In the genomic region with DNA sequence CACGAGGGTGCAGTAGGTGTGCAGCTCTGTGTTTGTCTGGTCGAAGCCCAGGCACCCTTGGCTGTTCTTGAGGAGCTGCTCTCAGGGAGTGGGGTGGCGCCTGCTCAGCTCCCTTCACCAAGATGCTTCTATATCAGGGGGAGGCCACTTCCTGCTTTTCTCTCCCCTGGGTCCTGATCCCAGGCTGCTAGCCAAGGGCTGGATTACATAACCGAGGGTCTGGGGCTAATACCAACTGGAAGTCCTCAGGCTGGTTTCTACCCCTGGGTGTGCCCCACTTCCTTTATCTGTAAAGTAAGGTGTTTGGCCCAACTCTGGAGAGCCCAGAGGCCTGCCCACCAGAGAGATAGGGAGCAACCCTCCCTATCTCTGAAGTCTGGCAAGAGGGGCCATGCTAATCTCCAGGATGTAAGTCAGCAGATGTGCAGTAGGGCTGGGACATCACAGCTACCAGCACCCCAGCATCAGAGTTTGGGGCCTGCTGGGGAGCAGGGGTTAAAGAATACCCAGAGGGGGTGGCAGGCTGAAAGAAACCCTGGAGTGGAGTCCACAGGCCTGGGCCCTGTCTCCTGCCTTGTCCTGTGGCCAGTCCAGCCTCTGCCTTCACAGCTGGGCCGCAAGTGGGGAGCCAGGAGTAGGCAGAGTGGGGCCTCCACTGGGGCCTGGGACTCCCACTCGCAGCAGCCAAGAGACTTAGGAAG, we compare ENCODE assay signal across 12 cellular contexts. TPM values are rescaled to one million over a fixed set of nuclear protein-coding genes. Genes with fewer than 3 reads are reported as not detected.
DNase-seq lines count a peak whose midpoint lies in the region; ATAC-seq and TF ChIP-seq lines count a peak whose summit lies in the region.
"Had no signal": no experiment of that assay in that cellular context is flagged by ENCODE, and none has a peak within 500 bp of the region (broad histone marks: within the 10 kb centered on the region; RNA-seq: fewer than 3 reads in every experiment).

No MANE protein-coding gene starts in this region.

- no peak overlapping the region for H4K91ac ChIP-seq in neuronal stem cell (ENCODE audit: low read depth, low read length, poor library complexity)

- no peak overlapping the region for H2BK120ac ChIP-seq in neuronal stem cell (ENCODE audit: low read depth, low read length)

- H3K18ac ChIP-seq in neuronal stem cell (ENCODE audit: low read length), result peak overlapping the region; percentile 9

- H3K9me3 ChIP-seq in esophagus muscularis mucosa (no peaks in the 10 kb centered on the region), neuronal stem cell (replicated peaks in 1 of 2; ENCODE audit: control insufficient read depth in 2 of 2, insufficient read depth in 1 of 2, low read depth in 1 of 2, low read length in 2 of 2) (no peaks in the 10 kb centered on the region)

- H2AFZ ChIP-seq in neuronal stem cell (ENCODE audit: low read length), result no peak overlapping the region

- no peak overlapping the region for H2BK5ac ChIP-seq in neuronal stem cell (ENCODE audit: low read length)

- no peak for TF ChIP-seq EP300 in esophagus muscularis mucosa (IDR thresholded peaks at IDR 0.05)

- DNase-seq in Ammon's horn (ENCODE audit: low spot score), result peak; percentile 34
- peak; percentile 53 for DNase-seq in NCI-H69 (lab: John Stamatoyannopoulos, UW)
- no peak for DNase-seq in esophagus muscularis mucosa (ENCODE audit: extremely low spot score)
- DNase-seq in neuronal stem cell (ENCODE audit: low spot score), result no peak
- no peak for DNase-seq in activated CD4-positive, alpha-beta T cell treated with anti-CD3 and anti-CD28 coated beads for 36 hours
- no peak for DNase-seq in RPMI8226
- no peak for DNase-seq in SHP77 treated with DMSO at 0.1 percent for 48 hours (lab: John Stamatoyannopoulos, UW)
- DNase-seq in HT-29 (ENCODE audit: low spot score), result no peak
- DNase-seq: glutamatergic neuron, NCI-H187 had no signal

- no peak overlapping the region for H3K4ac ChIP-seq in neuronal stem cell (ENCODE audit: low read length)

- no peak overlapping the region for H2BK12ac ChIP-seq in neuronal stem cell (ENCODE audit: low read length)

- H3K27me3 ChIP-seq in esophagus muscularis mucosa (no peaks in the 10 kb centered on the region), neuronal stem cell (ENCODE audit: control insufficient read depth in 3 of 3, insufficient read depth in 3 of 3, low read depth in 1 of 3, low read length in 3 of 3) (peaks cover 0 to 1% (median 0%) of the 10 kb centered on the region in 3 experiments)

- no peak overlapping the region for H3K4me3 Mint-ChIP-seq in activated CD4-positive, alpha-beta T cell treated with anti-CD3 and anti-CD28 coated beads for 36 hours
- H3K4me3 Mint-ChIP-seq: central memory CD8-positive, alpha-beta T cell had no signal

- peak overlapping the region; percentile 14 for H3K9ac ChIP-seq in neuronal stem cell (ENCODE audit: low read depth, low read length, poor library complexity)

- POLR2A ChIA-PET in activated CD4-positive, alpha-beta T cell treated with anti-CD3 and anti-CD28 coated beads for 36 hours (lab: Charles Lee), result no interaction called here

- H3K27ac ChIP-seq in esophagus muscularis mucosa (replicated peaks in 1 of 4) (peak overlapping the region; percentile 77 to 84 (median 80)), neuronal stem cell (replicated peaks; ENCODE audit: low read length) (no peak overlapping the region)

- peak overlapping the region; percentile 63 for H3K14ac ChIP-seq in neuronal stem cell (ENCODE audit: low read length)

- H3K4me3 ChIP-seq in esophagus muscularis mucosa (no peak overlapping the region), neuronal stem cell (ENCODE audit: low read length in 2 of 2) (no peak overlapping the region)

- WGBS in esophagus muscularis mucosa, result 79% methylated on average over 3 of the region's 6 CpGs
- WGBS in neuronal stem cell (ENCODE audit: extremely low coverage in 2 of 2, insufficient read length in 2 of 2, insufficient replicate concordance in 1 of 2), 2 donors, result no CpG with 5 or more reads among the region's 6 CpGs

- no peaks in the 10 kb centered on the region for H3K4me1 Mint-ChIP-seq in activated CD4-positive, alpha-beta T cell treated with anti-CD3 and anti-CD28 coated beads for 36 hours
- H3K4me1 Mint-ChIP-seq: central memory CD8-positive, alpha-beta T cell had no signal

- H3K27ac Mint-ChIP-seq in activated CD4-positive, alpha-beta T cell treated with anti-CD3 and anti-CD28 coated beads for 36 hours, result no peak overlapping the region

- H2BK15ac ChIP-seq in neuronal stem cell (ENCODE audit: low read length), result peak overlapping the region; percentile 81

- CTCF ChIA-PET in activated CD4-positive, alpha-beta T cell treated with anti-CD3 and anti-CD28 coated beads for 36 hours (lab: Charles Lee), result interaction anchor here (0.6 to 1.1 kb wide), 5 partner anchors 20 to 224 kb away, joined by 3 to 6 read pairs (median 3); no protein-coding TSS in a partner anchor

- ATAC-seq in activated CD4-positive, alpha-beta T cell treated with anti-CD3 and anti-CD28 coated beads for 36 hours, result no peak

- intact Hi-C loops in esophagus muscularis mucosa (cut with DNase I), result no loop called here
- intact Hi-C loops in activated CD4-positive, alpha-beta T cell treated with anti-CD3 and anti-CD28 coated beads for 36 hours (cut with DNase I, micrococcal nuclease), result no loop called here

- peak overlapping the region; percentile 63 for H2AK5ac ChIP-seq in neuronal stem cell (ENCODE audit: low read depth, low read length)

- H3K23ac ChIP-seq in neuronal stem cell (ENCODE audit: low read depth, low read length, poor library complexity), result no peak overlapping the region

- TF ChIP-seq CTCF in esophagus muscularis mucosa (IDR thresholded peaks at IDR 0.05), result no peak

- no peak overlapping the region for H4K8ac ChIP-seq in neuronal stem cell (ENCODE audit: low read depth, low read length)

- peaks cover 14 to 35% (median 20%) of the 10 kb centered on the region in 4 donors for H3K36me3 ChIP-seq in esophagus muscularis mucosa
- H3K36me3 ChIP-seq in neuronal stem cell (replicated peaks in 1 of 2; ENCODE audit: control insufficient read depth in 2 of 2, insufficient read depth in 2 of 2, low read length in 2 of 2), result peaks cover 20 to 39% of the 10 kb centered on the region in 2 donors

- no peak overlapping the region for H3K4me2 ChIP-seq in neuronal stem cell (ENCODE audit: insufficient read depth, low read length, poor library complexity, severe bottlenecking)

- H3K36me3 Mint-ChIP-seq in activated CD4-positive, alpha-beta T cell treated with anti-CD3 and anti-CD28 coated beads for 36 hours (ENCODE audit: low read depth), result no peaks in the 10 kb centered on the region

- H3K4me1 ChIP-seq in esophagus muscularis mucosa, result peaks cover 52 to 61% (median 59%) of the 10 kb centered on the region in 4 donors
- H3K4me1 ChIP-seq in neuronal stem cell (ENCODE audit: control insufficient read depth in 2 of 2, insufficient read depth in 1 of 2, low read depth in 1 of 2, low read length in 2 of 2), result peaks cover 4 to 10% of the 10 kb centered on the region in 2 donors

- no peak for TF ChIP-seq POLR2A in esophagus muscularis mucosa (IDR thresholded peaks at IDR 0.05; ENCODE audit: low read depth)

- H3K9me3 Mint-ChIP-seq in activated CD4-positive, alpha-beta T cell treated with anti-CD3 and anti-CD28 coated beads for 36 hours (ENCODE audit: low read depth), result no peaks in the 10 kb centered on the region
- H3K9me3 Mint-ChIP-seq: central memory CD8-positive, alpha-beta T cell had no signal

- H3K27me3 Mint-ChIP-seq in activated CD4-positive, alpha-beta T cell treated with anti-CD3 and anti-CD28 coated beads for 36 hours, result no peaks in the 10 kb centered on the region
- H3K27me3 Mint-ChIP-seq: central memory CD8-positive, alpha-beta T cell had no signal

- no peaks in the 10 kb centered on the region for H3K79me1 ChIP-seq in neuronal stem cell (ENCODE audit: low read depth, low read length)

RNA-seq across cellular contexts. Expression of gene SELENBP1, which starts 2.1 kb away (rescaled TPM):
- total RNA-seq in esophagus muscularis mucosa, result 100 to 1,000 TPM in 1 of 4 donors, 10 to 100 TPM in 3; 61.4 to 113 (median 81.6) TPM
- 35.5 TPM for polyA plus RNA-seq in neuronal stem cell (2013, experiment 1 of 2)
- polyA plus RNA-seq in neuronal stem cell (2013, experiment 2 of 2), result 34.7 TPM
- not detected for total RNA-seq in activated CD4-positive, alpha-beta T cell treated with anti-CD3 and anti-CD28 coated beads for 36 hours
- 39.2 and 46.7 TPM in 2 replicates for total RNA-seq in HT-29 (2014; rRNA removed; shearing (Covaris generic))
- polyA plus RNA-seq: neural cell had no signal

RNA-seq across cellular contexts. Expression of gene RFX5, which starts 23.3 kb away (rescaled TPM):
- 10 to 100 TPM; 40.3 to 50.3 (median 45.0) TPM for total RNA-seq in esophagus muscularis mucosa
- polyA plus RNA-seq in neuronal stem cell (2013, experiment 1 of 2), result 62.7 TPM
- 61.3 TPM for polyA plus RNA-seq in neuronal stem cell (2013, experiment 2 of 2)
- 10 to 100 TPM; 47.6 to 50.4 TPM for total RNA-seq in activated CD4-positive, alpha-beta T cell treated with anti-CD3 and anti-CD28 coated beads for 36 hours
- total RNA-seq in HT-29 (2014; rRNA removed; shearing (Covaris generic)), result 50.4 and 54.9 TPM in 2 replicates

RNA-seq across cellular contexts. Expression of gene PSMB4, which starts 29.0 kb away (rescaled TPM):
- total RNA-seq in esophagus muscularis mucosa, result 100 to 1,000 TPM; 236 to 284 (median 253) TPM
- 341 TPM for polyA plus RNA-seq in neuronal stem cell (2013, experiment 1 of 2)
- polyA plus RNA-seq in neuronal stem cell (2013, experiment 2 of 2), result 334 TPM
- 100 to 1,000 TPM; 315 to 351 TPM for total RNA-seq in activated CD4-positive, alpha-beta T cell treated with anti-CD3 and anti-CD28 coated beads for 36 hours
- 393 and 398 TPM in 2 replicates for total RNA-seq in HT-29 (2014; rRNA removed; shearing (Covaris generic))

RNA-seq across cellular contexts. Expression of gene PI4KB, which starts 43.1 kb away (rescaled TPM):
- total RNA-seq in esophagus muscularis mucosa, result 10 to 100 TPM; 54.8 to 79.5 (median 68.9) TPM
- polyA plus RNA-seq in neuronal stem cell (2013, experiment 1 of 2), result 22.4 TPM
- polyA plus RNA-seq in neuronal stem cell (2013, experiment 2 of 2), result 20.7 TPM
- total RNA-seq in activated CD4-positive, alpha-beta T cell treated with anti-CD3 and anti-CD28 coated beads for 36 hours, result 10 to 100 TPM; 53.0 to 54.5 TPM
- 35.9 and 42.7 TPM in 2 replicates for total RNA-seq in HT-29 (2014; rRNA removed; shearing (Covaris generic))

Comparison
In these comparisons a context has a peak if more than half of its experiments do, and no peak if none do; other contexts are left out.
1. DNase-seq: peak in Ammon's horn (single experiment) and NCI-H69 (single experiment); none in esophagus muscularis mucosa (single experiment), neuronal stem cell (single experiment), activated CD4-positive, alpha-beta T cell treated with anti-CD3 and anti-CD28 coated beads for 36 hours (single experiment), RPMI8226 (single experiment), SHP77 treated with DMSO at 0.1 percent for 48 hours (single experiment) and HT-29 (single experiment).
2. RNA of gene SELENBP1, which starts 2.1 kb away (total RNA-seq): 61.4 to 113 TPM in esophagus muscularis mucosa and 39.2 to 46.7 TPM in HT-29; not detected in activated CD4-positive, alpha-beta T cell treated with anti-CD3 and anti-CD28 coated beads for 36 hours; every median in the first group is over 10 times any median in the second.